Comparison of ENCODE assay signal across 2 cellular contexts in genomic region chr16:31427441-31428276, GRCh38.
TF ChIP-seq lines count a peak whose summit lies in the region.

No MANE protein-coding gene starts in this region.

TF ChIP-seq in SK-N-SH, 30 proteins besides CTCF, POLR2A, EP300 and RAD21 (continued from another document):
- no peak for TF ChIP-seq USF1 (IDR thresholded peaks at IDR 0.05; ENCODE audit: borderline replicate concordance, low read depth)
- TF ChIP-seq, protein P1, sequence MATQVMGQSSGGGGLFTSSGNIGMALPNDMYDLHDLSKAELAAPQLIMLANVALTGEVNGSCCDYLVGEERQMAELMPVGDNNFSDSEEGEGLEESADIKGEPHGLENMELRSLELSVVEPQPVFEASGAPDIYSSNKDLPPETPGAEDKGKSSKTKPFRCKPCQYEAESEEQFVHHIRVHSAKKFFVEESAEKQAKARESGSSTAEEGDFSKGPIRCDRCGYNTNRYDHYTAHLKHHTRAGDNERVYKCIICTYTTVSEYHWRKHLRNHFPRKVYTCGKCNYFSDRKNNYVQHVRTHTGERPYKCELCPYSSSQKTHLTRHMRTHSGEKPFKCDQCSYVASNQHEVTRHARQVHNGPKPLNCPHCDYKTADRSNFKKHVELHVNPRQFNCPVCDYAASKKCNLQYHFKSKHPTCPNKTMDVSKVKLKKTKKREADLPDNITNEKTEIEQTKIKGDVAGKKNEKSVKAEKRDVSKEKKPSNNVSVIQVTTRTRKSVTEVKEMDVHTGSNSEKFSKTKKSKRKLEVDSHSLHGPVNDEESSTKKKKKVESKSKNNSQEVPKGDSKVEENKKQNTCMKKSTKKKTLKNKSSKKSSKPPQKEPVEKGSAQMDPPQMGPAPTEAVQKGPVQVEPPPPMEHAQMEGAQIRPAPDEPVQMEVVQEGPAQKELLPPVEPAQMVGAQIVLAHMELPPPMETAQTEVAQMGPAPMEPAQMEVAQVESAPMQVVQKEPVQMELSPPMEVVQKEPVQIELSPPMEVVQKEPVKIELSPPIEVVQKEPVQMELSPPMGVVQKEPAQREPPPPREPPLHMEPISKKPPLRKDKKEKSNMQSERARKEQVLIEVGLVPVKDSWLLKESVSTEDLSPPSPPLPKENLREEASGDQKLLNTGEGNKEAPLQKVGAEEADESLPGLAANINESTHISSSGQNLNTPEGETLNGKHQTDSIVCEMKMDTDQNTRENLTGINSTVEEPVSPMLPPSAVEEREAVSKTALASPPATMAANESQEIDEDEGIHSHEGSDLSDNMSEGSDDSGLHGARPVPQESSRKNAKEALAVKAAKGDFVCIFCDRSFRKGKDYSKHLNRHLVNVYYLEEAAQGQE (IDR thresholded peaks at IDR 0.05; ENCODE audit: low read depth, low read length): no peak

TF ChIP-seq in SK-N-SH treated with all-trans-retinoic acid at 6 μM for 48 hours, 23 proteins besides CTCF, POLR2A, EP300 and RAD21 (continued from another document):
- TF ChIP-seq RARB (CRISPR knock-in tag; IDR thresholded peaks at IDR 0.05) (no peak), TCF4 (CRISPR knock-in tag; IDR thresholded peaks at IDR 0.05; ENCODE audit: borderline replicate concordance) (no peak), POU6F1 (CRISPR knock-in tag; IDR thresholded peaks at IDR 0.05; ENCODE audit: borderline replicate concordance, low read depth) (no peak), BACH2 (CRISPR knock-in tag; IDR thresholded peaks at IDR 0.05; ENCODE audit: borderline replicate concordance) (no peak), ZNF8 (CRISPR knock-in tag; IDR thresholded peaks at IDR 0.05) (no peak), PPARA (CRISPR knock-in tag; IDR thresholded peaks at IDR 0.05; ENCODE audit: borderline replicate concordance) (no peak), OSR1 (CRISPR knock-in tag; IDR thresholded peaks at IDR 0.05) (no peak), ZNF70 (CRISPR knock-in tag; IDR thresholded peaks at IDR 0.05) (no peak), ZNF565 (CRISPR knock-in tag; conservative IDR thresholded peaks at IDR 0.05; ENCODE audit: low read depth) (no peak), ISL1 (CRISPR knock-in tag; IDR thresholded peaks at IDR 0.05) (no peak), ESRRG (CRISPR knock-in tag; IDR thresholded peaks at IDR 0.05) (no peak), ZFP3 (CRISPR knock-in tag; IDR thresholded peaks at IDR 0.05) (no peak), SNAI2 (CRISPR knock-in tag; IDR thresholded peaks at IDR 0.05) (no peak)
- TF ChIP-seq, protein P2, sequence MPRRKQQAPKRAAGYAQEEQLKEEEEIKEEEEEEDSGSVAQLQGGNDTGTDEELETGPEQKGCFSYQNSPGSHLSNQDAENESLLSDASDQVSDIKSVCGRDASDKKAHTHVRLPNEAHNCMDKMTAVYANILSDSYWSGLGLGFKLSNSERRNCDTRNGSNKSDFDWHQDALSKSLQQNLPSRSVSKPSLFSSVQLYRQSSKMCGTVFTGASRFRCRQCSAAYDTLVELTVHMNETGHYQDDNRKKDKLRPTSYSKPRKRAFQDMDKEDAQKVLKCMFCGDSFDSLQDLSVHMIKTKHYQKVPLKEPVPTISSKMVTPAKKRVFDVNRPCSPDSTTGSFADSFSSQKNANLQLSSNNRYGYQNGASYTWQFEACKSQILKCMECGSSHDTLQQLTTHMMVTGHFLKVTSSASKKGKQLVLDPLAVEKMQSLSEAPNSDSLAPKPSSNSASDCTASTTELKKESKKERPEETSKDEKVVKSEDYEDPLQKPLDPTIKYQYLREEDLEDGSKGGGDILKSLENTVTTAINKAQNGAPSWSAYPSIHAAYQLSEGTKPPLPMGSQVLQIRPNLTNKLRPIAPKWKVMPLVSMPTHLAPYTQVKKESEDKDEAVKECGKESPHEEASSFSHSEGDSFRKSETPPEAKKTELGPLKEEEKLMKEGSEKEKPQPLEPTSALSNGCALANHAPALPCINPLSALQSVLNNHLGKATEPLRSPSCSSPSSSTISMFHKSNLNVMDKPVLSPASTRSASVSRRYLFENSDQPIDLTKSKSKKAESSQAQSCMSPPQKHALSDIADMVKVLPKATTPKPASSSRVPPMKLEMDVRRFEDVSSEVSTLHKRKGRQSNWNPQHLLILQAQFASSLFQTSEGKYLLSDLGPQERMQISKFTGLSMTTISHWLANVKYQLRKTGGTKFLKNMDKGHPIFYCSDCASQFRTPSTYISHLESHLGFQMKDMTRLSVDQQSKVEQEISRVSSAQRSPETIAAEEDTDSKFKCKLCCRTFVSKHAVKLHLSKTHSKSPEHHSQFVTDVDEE (CRISPR knock-in tag; IDR thresholded peaks at IDR 0.05): no peak
- TF ChIP-seq, protein P3, sequence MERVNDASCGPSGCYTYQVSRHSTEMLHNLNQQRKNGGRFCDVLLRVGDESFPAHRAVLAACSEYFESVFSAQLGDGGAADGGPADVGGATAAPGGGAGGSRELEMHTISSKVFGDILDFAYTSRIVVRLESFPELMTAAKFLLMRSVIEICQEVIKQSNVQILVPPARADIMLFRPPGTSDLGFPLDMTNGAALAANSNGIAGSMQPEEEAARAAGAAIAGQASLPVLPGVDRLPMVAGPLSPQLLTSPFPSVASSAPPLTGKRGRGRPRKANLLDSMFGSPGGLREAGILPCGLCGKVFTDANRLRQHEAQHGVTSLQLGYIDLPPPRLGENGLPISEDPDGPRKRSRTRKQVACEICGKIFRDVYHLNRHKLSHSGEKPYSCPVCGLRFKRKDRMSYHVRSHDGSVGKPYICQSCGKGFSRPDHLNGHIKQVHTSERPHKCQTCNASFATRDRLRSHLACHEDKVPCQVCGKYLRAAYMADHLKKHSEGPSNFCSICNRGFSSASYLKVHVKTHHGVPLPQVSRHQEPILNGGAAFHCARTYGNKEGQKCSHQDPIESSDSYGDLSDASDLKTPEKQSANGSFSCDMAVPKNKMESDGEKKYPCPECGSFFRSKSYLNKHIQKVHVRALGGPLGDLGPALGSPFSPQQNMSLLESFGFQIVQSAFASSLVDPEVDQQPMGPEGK (CRISPR knock-in tag; IDR thresholded peaks at IDR 0.05; ENCODE audit: borderline replicate concordance): no peak
- TF ChIP-seq, protein P4, sequence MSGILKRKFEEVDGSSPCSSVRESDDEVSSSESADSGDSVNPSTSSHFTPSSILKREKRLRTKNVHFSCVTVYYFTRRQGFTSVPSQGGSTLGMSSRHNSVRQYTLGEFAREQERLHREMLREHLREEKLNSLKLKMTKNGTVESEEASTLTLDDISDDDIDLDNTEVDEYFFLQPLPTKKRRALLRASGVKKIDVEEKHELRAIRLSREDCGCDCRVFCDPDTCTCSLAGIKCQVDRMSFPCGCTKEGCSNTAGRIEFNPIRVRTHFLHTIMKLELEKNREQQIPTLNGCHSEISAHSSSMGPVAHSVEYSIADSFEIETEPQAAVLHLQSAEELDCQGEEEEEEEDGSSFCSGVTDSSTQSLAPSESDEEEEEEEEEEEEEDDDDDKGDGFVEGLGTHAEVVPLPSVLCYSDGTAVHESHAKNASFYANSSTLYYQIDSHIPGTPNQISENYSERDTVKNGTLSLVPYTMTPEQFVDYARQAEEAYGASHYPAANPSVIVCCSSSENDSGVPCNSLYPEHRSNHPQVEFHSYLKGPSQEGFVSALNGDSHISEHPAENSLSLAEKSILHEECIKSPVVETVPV (CRISPR knock-in tag; IDR thresholded peaks at IDR 0.05): no peak
